Comparison of ENCODE assay signal across 10 cellular contexts in genomic region chr2:147378403-147378802, GRCh38.
"Had no signal": no experiment of that assay in that cellular context is flagged by ENCODE, and none has a peak within 500 bp of the region (broad histone marks: within the 10 kb centered on the region; RNA-seq: fewer than 3 reads in every experiment).

No MANE protein-coding gene starts in this region.

- H3K9ac ChIP-seq: KMS-11 had no signal

- DNase-seq: H9, HCEC 1CT, Karpas-422, KBM-7 had no signal

- H2AFZ ChIP-seq: GM23338 had no signal

- H3K27ac ChIP-seq: HL-60, KMS-11 had no signal

- H3K4me3 ChIP-seq: GM23338 had no signal

- FAIRE-seq: H1, H54, HepG2 had no signal

- H3K4me2 ChIP-seq: GM23338, KMS-11 had no signal

- ATAC-seq: GM23338, HepG2 had no signal
